Comparison of ENCODE assay signal across 10 cellular contexts in genomic region chr20:31542201-31542842, GRCh38. TPM values are rescaled to one million over a fixed set of nuclear protein-coding genes. Genes with fewer than 3 reads are reported as not detected.
DNase-seq lines count a peak whose midpoint lies in the region; ATAC-seq and TF ChIP-seq lines count a peak whose summit lies in the region.
"Had no signal": no experiment of that assay in that cellular context is flagged by ENCODE, and none has a peak within 500 bp of the region (broad histone marks: within the 10 kb centered on the region; RNA-seq: fewer than 3 reads in every experiment).

No MANE protein-coding gene starts in this region.

- no peaks in the 10 kb centered on the region for H3K9me3 Mint-ChIP-seq in CD8-positive, alpha-beta T cell
- H3K9me3 Mint-ChIP-seq in brain (peaks cover 0 to 3% (median 0%) of the 10 kb centered on the region in 5 experiments), progenitor cell of endocrine pancreas (ENCODE audit: low read depth) (no peaks in the 10 kb centered on the region)

- TF ChIP-seq CTCF in CD8-positive, alpha-beta T cell (IDR thresholded peaks at IDR 0.05) = no peak
- TF ChIP-seq CTCF in brain (conservative IDR thresholded peaks at IDR 0.05) (no peak), progenitor cell of endocrine pancreas (IDR thresholded peaks at IDR 0.05; ENCODE audit: unreplicated experiment) (no peak)

- no peak for ATAC-seq in CD8-positive, alpha-beta T cell
- ATAC-seq in aorta (ENCODE audit: low FRiP score) = no peak
- no peak for ATAC-seq in GM19035 (IDR thresholded peaks at IDR 0.05; ENCODE audit: unreplicated experiment)

- intact Hi-C loops in CD8-positive, alpha-beta T cell (cut with DNase I, micrococcal nuclease) = no loop called here
- intact Hi-C loops in aorta (cut with DNase I) = no loop called here

- peaks cover 25% of the 10 kb centered on the region for H3K36me3 ChIP-seq in CD8-positive, alpha-beta T cell (ENCODE audit: insufficient read depth, low read length)
- H3K36me3 ChIP-seq in KOPT-K1 (ENCODE audit: insufficient read depth, low read length) = peaks cover 79% of the 10 kb centered on the region
- peaks cover 3 to 10% of the 10 kb centered on the region in 2 donors for H3K36me3 ChIP-seq in aorta (ENCODE audit: control insufficient read depth in 1 of 2, insufficient read depth in 2 of 2, low read length in 1 of 2)

- no peaks in the 10 kb centered on the region for H3K27me3 Mint-ChIP-seq in CD8-positive, alpha-beta T cell (ENCODE audit: low read depth)
- H3K27me3 Mint-ChIP-seq in brain = no peaks in the 10 kb centered on the region
- no peaks in the 10 kb centered on the region for H3K27me3 Mint-ChIP-seq in progenitor cell of endocrine pancreas

- no peaks in the 10 kb centered on the region for H3K9me3 ChIP-seq in CD8-positive, alpha-beta T cell (ENCODE audit: low read length)
- no peaks in the 10 kb centered on the region for H3K9me3 ChIP-seq in KOPT-K1 (ENCODE audit: insufficient read depth, low read length, poor library complexity, severe bottlenecking)
- no peaks in the 10 kb centered on the region for H3K9me3 ChIP-seq in aorta (ENCODE audit: control insufficient read depth, low read length)

- H3K36me3 Mint-ChIP-seq in CD8-positive, alpha-beta T cell = peaks cover 65% of the 10 kb centered on the region
- H3K36me3 Mint-ChIP-seq in brain (peaks cover 58% of the 10 kb centered on the region), progenitor cell of endocrine pancreas (ENCODE audit: insufficient read depth) (peaks cover 21% of the 10 kb centered on the region)

- peak overlapping the region; percentile 67 for H3K27ac Mint-ChIP-seq in CD8-positive, alpha-beta T cell
- H3K27ac Mint-ChIP-seq in brain (peak overlapping the region in 3 of 5 experiments; percentile 16 to 66 (median 50)), progenitor cell of endocrine pancreas (peak overlapping the region; percentile 68)

- no peaks in the 10 kb centered on the region for H3K27me3 ChIP-seq in CD8-positive, alpha-beta T cell (ENCODE audit: insufficient read depth, low read length)
- H3K27me3 ChIP-seq in aorta (ENCODE audit: control insufficient read depth in 1 of 2, insufficient read depth in 2 of 2, low read length in 1 of 2) = no peaks in the 10 kb centered on the region

- 80 to 84% methylated on average over 7 of the region's 7 CpGs for WGBS in aorta, 2 donors

- H3K4me3 ChIP-seq in CD8-positive, alpha-beta T cell (ENCODE audit: low read depth, low read length) = no peak overlapping the region
- H3K4me3 ChIP-seq in aorta (ENCODE audit: low read length in 2 of 2) = no peak overlapping the region

- H3K4me3 Mint-ChIP-seq in CD8-positive, alpha-beta T cell = no peak overlapping the region
- H3K4me3 Mint-ChIP-seq in brain (no peak overlapping the region), progenitor cell of endocrine pancreas (ENCODE audit: low read depth) (no peak overlapping the region)

- POLR2A ChIA-PET in CD8-positive, alpha-beta T cell (lab: Charles Lee) = interaction anchor here (0.5 kb wide), 1 partner anchor 15 kb away, joined by 4 read pairs; no protein-coding TSS in a partner anchor

- no peak for DNase-seq in CD8-positive, alpha-beta T cell
- no peak for DNase-seq in progenitor cell of endocrine pancreas (ENCODE audit: low spot score, unreplicated experiment)
- DNase-seq in NCI-H748 treated with DMSO at 0.1 percent for 48 hours (lab: John Stamatoyannopoulos, UW) = no peak
- no peak for DNase-seq in iPS-NIHi7 (ENCODE audit: extremely low spot score)
- DNase-seq in aorta = no peak
- DNase-seq: NCI-H226, nucleus accumbens had no signal

- H3K4me1 Mint-ChIP-seq in CD8-positive, alpha-beta T cell (ENCODE audit: low read depth) = peaks cover 29% of the 10 kb centered on the region
- H3K4me1 Mint-ChIP-seq in brain (peaks cover 9% of the 10 kb centered on the region), progenitor cell of endocrine pancreas (ENCODE audit: low read depth) (no peaks in the 10 kb centered on the region)

- H3K4me1 ChIP-seq in CD8-positive, alpha-beta T cell (ENCODE audit: insufficient read depth, low read length) = peaks cover 4% of the 10 kb centered on the region
- no peaks in the 10 kb centered on the region for H3K4me1 ChIP-seq in aorta (ENCODE audit: control insufficient read depth in 1 of 2, insufficient read depth in 2 of 2, low read length in 2 of 2)

- CTCF ChIA-PET in CD8-positive, alpha-beta T cell (lab: Charles Lee) = interaction anchor here (1.2 to 3.1 kb wide), 3 partner anchors 19 to 71 kb away, joined by 3 to 16 read pairs (median 8); no protein-coding TSS in a partner anchor

- no peak overlapping the region for H3K27ac ChIP-seq in CD8-positive, alpha-beta T cell (ENCODE audit: low read depth, low read length)
- peak overlapping the region; percentile 83 for H3K27ac ChIP-seq in KOPT-K1 (ENCODE audit: low read depth, low read length, poor library complexity, severe bottlenecking)
- no peak overlapping the region for H3K27ac ChIP-seq in aorta (ENCODE audit: low read depth in 1 of 2, low read length in 2 of 2)

RNA-seq across cellular contexts. Expression of gene HM13, which starts 28.1 kb away (rescaled TPM):
- total RNA-seq in CD8-positive, alpha-beta T cell = 100 to 1,000 TPM; 106 to 107 TPM
- polyA plus RNA-seq in brain (ENCODE audit: insufficient read depth, low read depth, low replicate concordance) = 169 TPM
- total RNA-seq in progenitor cell of endocrine pancreas = 211 and 217 TPM in 2 replicates
- 100 to 1,000 TPM; 136 to 139 TPM for total RNA-seq in aorta
- 100 to 1,000 TPM in 1 of 2 donors, 10 to 100 TPM in 1; 41.8 to 108 TPM for polyA plus RNA-seq in aorta
